In genomic region chr21:42474043-42474831, GRCh38 we compare ENCODE assay signal across 9 cellular contexts. TPM values are rescaled to one million over a fixed set of nuclear protein-coding genes. Genes with fewer than 3 reads are reported as not detected.
A peak's percentile ranks its signal among the peaks of the same experiment; 100 is the strongest.
DNase-seq lines count a peak whose midpoint lies in the region; ATAC-seq and TF ChIP-seq lines count a peak whose summit lies in the region.
"Had no signal": no experiment of that assay in that cellular context is flagged by ENCODE, and none has a peak within 500 bp of the region (broad histone marks: within the 10 kb centered on the region; RNA-seq: fewer than 3 reads in every experiment).

No MANE protein-coding gene starts in this region.

- BruUV-seq in mammary epithelial cell (replicated peaks; lab: Mats Ljungman, UMichigan) = no TSS peak

- POLR2A ChIA-PET in activated CD4-positive, alpha-beta T cell treated with anti-CD3 and anti-CD28 coated beads for 36 hours (lab: Charles Lee) = no interaction called here
- POLR2A ChIA-PET in activated CD4-positive, alpha-beta T cell treated with anti-CD3 and anti-CD28 coated beads, Interleukin-2, amount 10 ng/mL, durations not matched to agents 7 days and 5 days (lab: Charles Lee) = no interaction called here

- peak; percentile 28 for DNase-seq in activated CD4-positive, alpha-beta T cell treated with anti-CD3 and anti-CD28 coated beads for 36 hours
- DNase-seq in activated CD4-positive, alpha-beta T cell treated with anti-CD3 and anti-CD28 coated beads, Interleukin-2, amount 10 ng/mL, durations not matched to agents 7 days and 5 days = no peak
- DNase-seq in HK-2 (ENCODE audit: unreplicated experiment) = peak; percentile 55
- peak; percentile 84 for DNase-seq in mammary epithelial cell
- peak in 1 of 2 donors; percentile 41 for DNase-seq in trophoblast cell
- no peak for DNase-seq in amniotic stem cell (lab: John Stamatoyannopoulos, UW)
- no peak for DNase-seq in cerebellar cortex (ENCODE audit: low spot score)
- DNase-seq in SHP77 (lab: John Stamatoyannopoulos, UW) = no peak

- H3K27me3 Mint-ChIP-seq in activated CD4-positive, alpha-beta T cell treated with anti-CD3 and anti-CD28 coated beads for 36 hours = peaks cover 3% of the 10 kb centered on the region
- peaks cover 7% of the 10 kb centered on the region for H3K27me3 Mint-ChIP-seq in activated CD4-positive, alpha-beta T cell treated with anti-CD3 and anti-CD28 coated beads, Interleukin-2, amount 10 ng/mL, durations not matched to agents 7 days and 5 days

- TF ChIP-seq CTCF in mammary epithelial cell (conservative IDR thresholded peaks at IDR 0.05 in 1 of 2, IDR thresholded peaks at IDR 0.05 in 1 of 2; ENCODE audit: extremely low read depth in 1 of 2, insufficient read depth in 1 of 2, low read depth in 1 of 2, low read length in 2 of 2) = no peak

- peak overlapping the region; percentile 3 for H3K4me2 ChIP-seq in mammary epithelial cell (ENCODE audit: insufficient read depth, low read depth, low read length)
- H3K4me2 ChIP-seq in trophoblast cell (ENCODE audit: low read length) = no peak overlapping the region

- no peak overlapping the region for H3K4ac ChIP-seq in trophoblast cell (ENCODE audit: low read depth, low read length)

- H4K8ac ChIP-seq in trophoblast cell (ENCODE audit: low read depth, low read length) = no peak overlapping the region

- peak; percentile 64 for ATAC-seq in activated CD4-positive, alpha-beta T cell treated with anti-CD3 and anti-CD28 coated beads for 36 hours

- H2BK120ac ChIP-seq in trophoblast cell (ENCODE audit: insufficient read depth, low read length, poor library complexity) = no peak overlapping the region

- H4K12ac ChIP-seq in trophoblast cell (ENCODE audit: low read depth, low read length) = no peak overlapping the region

- H3K4me1 Mint-ChIP-seq in activated CD4-positive, alpha-beta T cell treated with anti-CD3 and anti-CD28 coated beads for 36 hours = peaks cover 4% of the 10 kb centered on the region
- H3K4me1 Mint-ChIP-seq in activated CD4-positive, alpha-beta T cell treated with anti-CD3 and anti-CD28 coated beads, Interleukin-2, amount 10 ng/mL, durations not matched to agents 7 days and 5 days = no peaks in the 10 kb centered on the region

- H3K4me3 Mint-ChIP-seq in activated CD4-positive, alpha-beta T cell treated with anti-CD3 and anti-CD28 coated beads for 36 hours = no peak overlapping the region
- H3K4me3 Mint-ChIP-seq in activated CD4-positive, alpha-beta T cell treated with anti-CD3 and anti-CD28 coated beads, Interleukin-2, amount 10 ng/mL, durations not matched to agents 7 days and 5 days = no peak overlapping the region

- H3K79me2 ChIP-seq in mammary epithelial cell (ENCODE audit: insufficient read depth, low read length) (no peaks in the 10 kb centered on the region), trophoblast cell (ENCODE audit: control insufficient read depth, insufficient read depth, low read length, poor library complexity) (no peaks in the 10 kb centered on the region)

- peak overlapping the region; percentile 16 for H3K9ac ChIP-seq in mammary epithelial cell (ENCODE audit: insufficient read depth, low read length)
- H3K9ac ChIP-seq in trophoblast cell (ENCODE audit: low read length) = no peak overlapping the region

- in situ Hi-C loops in mammary epithelial cell (cut with MboI; ENCODE audit: low sequenced_read_pairs in 2 of 2) = no loop called here

- H3K18ac ChIP-seq in trophoblast cell (ENCODE audit: low read length) = no peak overlapping the region

- H3K36me3 ChIP-seq in mammary epithelial cell (ENCODE audit: insufficient read depth, low read length) (no peaks in the 10 kb centered on the region), trophoblast cell (ENCODE audit: control insufficient read depth in 1 of 2, insufficient read depth in 2 of 2, low read length in 2 of 2) (no peaks in the 10 kb centered on the region)
- H3K36me3 ChIP-seq: suprapubic skin had no signal

- H3K27ac ChIP-seq in mammary epithelial cell (ENCODE audit: insufficient read depth, low read depth, low read length) = peak overlapping the region; percentile 43
- no peak overlapping the region for H3K27ac ChIP-seq in trophoblast cell (ENCODE audit: low read depth, low read length)
- H3K27ac ChIP-seq: suprapubic skin had no signal

- 66% methylated on average over 14 of the region's 14 CpGs for WGBS in mammary epithelial cell (ENCODE audit: low coverage, missing lambda C conversion rate)
- no CpG with 5 or more reads among the region's 14 CpGs for whole genome bisulfite sequencing in trophoblast cell (ENCODE audit: extremely low coverage, insufficient coverage, insufficient read length)

- H3K4me3 ChIP-seq in mammary epithelial cell (replicated peaks in 1 of 3; ENCODE audit: insufficient read depth in 1 of 3, low read depth in 2 of 3, low read length in 3 of 3) (no peak overlapping the region), trophoblast cell (ENCODE audit: low read depth, low read length) (no peak overlapping the region)
- H3K4me3 ChIP-seq: suprapubic skin had no signal

- no peak overlapping the region for H3K27ac Mint-ChIP-seq in activated CD4-positive, alpha-beta T cell treated with anti-CD3 and anti-CD28 coated beads for 36 hours
- H3K27ac Mint-ChIP-seq in activated CD4-positive, alpha-beta T cell treated with anti-CD3 and anti-CD28 coated beads, Interleukin-2, amount 10 ng/mL, durations not matched to agents 7 days and 5 days = no peak overlapping the region

- H3K9me3 Mint-ChIP-seq in activated CD4-positive, alpha-beta T cell treated with anti-CD3 and anti-CD28 coated beads for 36 hours (ENCODE audit: low read depth) = no peaks in the 10 kb centered on the region
- H3K9me3 Mint-ChIP-seq in activated CD4-positive, alpha-beta T cell treated with anti-CD3 and anti-CD28 coated beads, Interleukin-2, amount 10 ng/mL, durations not matched to agents 7 days and 5 days = no peaks in the 10 kb centered on the region

- H3K27me3 ChIP-seq in mammary epithelial cell (ENCODE audit: insufficient read depth, low read length) = no peaks in the 10 kb centered on the region
- no peaks in the 10 kb centered on the region for H3K27me3 ChIP-seq in trophoblast cell (ENCODE audit: insufficient read depth, low read length)
- H3K27me3 ChIP-seq: suprapubic skin had no signal

- H3K14ac ChIP-seq in trophoblast cell (ENCODE audit: low read length) = no peak overlapping the region

- H2BK12ac ChIP-seq in trophoblast cell (ENCODE audit: low read length) = no peak overlapping the region

- dilution Hi-C loops in mammary epithelial cell (cut with HindIII; ENCODE audit: low sequenced_read_pairs) = no loop called here

- intact Hi-C loops in activated CD4-positive, alpha-beta T cell treated with anti-CD3 and anti-CD28 coated beads for 36 hours (cut with DNase I, micrococcal nuclease) = no loop called here
- intact Hi-C loops in mammary epithelial cell (cut with micrococcal nuclease) = no loop called here

- no peak overlapping the region for H2AK5ac ChIP-seq in trophoblast cell (ENCODE audit: low read length)

- H3K4me1 ChIP-seq in mammary epithelial cell (ENCODE audit: insufficient read depth, low read length) (peaks cover 14% of the 10 kb centered on the region), trophoblast cell (ENCODE audit: control insufficient read depth in 1 of 2, insufficient read depth in 2 of 2, low read length in 2 of 2) (peaks cover 9 to 10% of the 10 kb centered on the region in 2 experiments)

- no peaks in the 10 kb centered on the region for H4K20me1 ChIP-seq in mammary epithelial cell (ENCODE audit: insufficient read depth, low read length)

- no peaks in the 10 kb centered on the region for H3K79me1 ChIP-seq in trophoblast cell (ENCODE audit: low read length)

- no peaks in the 10 kb centered on the region for H3K36me3 Mint-ChIP-seq in activated CD4-positive, alpha-beta T cell treated with anti-CD3 and anti-CD28 coated beads for 36 hours (ENCODE audit: low read depth)
- no peaks in the 10 kb centered on the region for H3K36me3 Mint-ChIP-seq in activated CD4-positive, alpha-beta T cell treated with anti-CD3 and anti-CD28 coated beads, Interleukin-2, amount 10 ng/mL, durations not matched to agents 7 days and 5 days (ENCODE audit: low read depth)

- H2BK5ac ChIP-seq in trophoblast cell (ENCODE audit: low read depth, low read length, poor library complexity) = no peak overlapping the region

- no peak overlapping the region for H3K23ac ChIP-seq in trophoblast cell (ENCODE audit: low read length)

- CTCF ChIA-PET in activated CD4-positive, alpha-beta T cell treated with anti-CD3 and anti-CD28 coated beads for 36 hours (lab: Charles Lee) = no interaction called here
- CTCF ChIA-PET in activated CD4-positive, alpha-beta T cell treated with anti-CD3 and anti-CD28 coated beads, Interleukin-2, amount 10 ng/mL, durations not matched to agents 7 days and 5 days (lab: Charles Lee) = interaction anchor here (0.6 kb wide), 1 partner anchor 41 kb away, joined by 4 read pairs; no protein-coding TSS in a partner anchor
- CTCF ChIA-PET in mammary epithelial cell (lab: Charles Lee; ENCODE audit: low non-redundant PET) = no interaction called here

- H4K91ac ChIP-seq in trophoblast cell (ENCODE audit: low read depth, low read length) = no peak overlapping the region

- H3K9me3 ChIP-seq in mammary epithelial cell (replicated peaks; ENCODE audit: insufficient read depth, low read length) = no peaks in the 10 kb centered on the region
- H3K9me3 ChIP-seq in trophoblast cell (ENCODE audit: insufficient read depth, low read depth, low read length) = no peaks in the 10 kb centered on the region
- H3K9me3 ChIP-seq: suprapubic skin had no signal

- peak overlapping the region; percentile 94 for H2AFZ ChIP-seq in mammary epithelial cell (ENCODE audit: low read depth, low read length)
- peak overlapping the region; percentile 24 for H2AFZ ChIP-seq in trophoblast cell (ENCODE audit: insufficient read depth, low read length, poor library complexity)

RNA-seq across cellular contexts. Expression of gene RSPH1, which starts 21.8 kb away (rescaled TPM):
- under 1 TPM; 0.21 to 0.34 TPM for total RNA-seq in activated CD4-positive, alpha-beta T cell treated with anti-CD3 and anti-CD28 coated beads for 36 hours
- total RNA-seq in activated CD4-positive, alpha-beta T cell treated with anti-CD3 and anti-CD28 coated beads, Interleukin-2, amount 10 ng/mL, durations not matched to agents 7 days and 5 days = not detected
- total RNA-seq in mammary epithelial cell = under 1 TPM; 0.50 to 0.66 TPM
- polyA plus RNA-seq in mammary epithelial cell = 0.35 TPM
- polyA minus RNA-seq in mammary epithelial cell = not detected
- polyA plus RNA-seq in trophoblast cell (2013) = 0.12 and 0.17 TPM in 2 replicates

RNA-seq across cellular contexts. Expression of gene SLC37A1, which starts 39.4 kb away (rescaled TPM):
- total RNA-seq in activated CD4-positive, alpha-beta T cell treated with anti-CD3 and anti-CD28 coated beads for 36 hours = 10 to 100 TPM; 18.2 to 19.3 TPM
- 10 to 100 TPM; 19.2 to 20.2 TPM for total RNA-seq in activated CD4-positive, alpha-beta T cell treated with anti-CD3 and anti-CD28 coated beads, Interleukin-2, amount 10 ng/mL, durations not matched to agents 7 days and 5 days
- 1 to 10 TPM; 7.7 to 8.7 TPM for total RNA-seq in mammary epithelial cell
- 3.9 TPM for polyA plus RNA-seq in mammary epithelial cell
- 5.0 TPM for polyA minus RNA-seq in mammary epithelial cell
- polyA plus RNA-seq in trophoblast cell (2013) = 15.1 and 16.6 TPM in 2 replicates

Comparison
In these comparisons a context has a peak if more than half of its experiments do, and no peak if none do; other contexts are left out.
1. DNase-seq: peak in activated CD4-positive, alpha-beta T cell treated with anti-CD3 and anti-CD28 coated beads for 36 hours (single experiment), HK-2 (single experiment) and mammary epithelial cell (single experiment); none in activated CD4-positive, alpha-beta T cell treated with anti-CD3 and anti-CD28 coated beads, Interleukin-2, amount 10 ng/mL, durations not matched to agents 7 days and 5 days (single experiment), amniotic stem cell (single experiment), cerebellar cortex (single experiment) and SHP77 (0 of 2).